ENCODE assay signal across 37 cellular contexts in genomic region chr2:6721395-6721794, GRCh38.
"Had no signal": no experiment of that assay in that cellular context is flagged by ENCODE, and none has a peak within 500 bp of the region (broad histone marks: within the 10 kb centered on the region; RNA-seq: fewer than 3 reads in every experiment).

No MANE protein-coding gene starts in this region.

- DNase-seq: activated effector memory CD4-positive, alpha-beta T cell treated with anti-CD3 and anti-CD28 coated beads, Interleukin-2, amount 50 U/mL, for 16 hours; activated effector memory CD4-positive, alpha-beta T cell treated with Interleukin-2 at 50 U/mL for 16 hours; activated gamma-delta T cell; activated gamma-delta T cell treated with Interleukin-2 at 50 U/mL for 16 hours; activated naive CD4-positive, alpha-beta T cell; activated naive CD4-positive, alpha-beta T cell treated with anti-CD3 and anti-CD28 coated beads for 36 hours; activated naive CD4-positive, alpha-beta T cell treated with anti-CD3 and anti-CD28 coated beads, Interleukin-2, amount 10 ng/mL, durations not matched to agents 7 days and 5 days; activated naive CD4-positive, alpha-beta T cell treated with anti-CD3 and anti-CD28 coated beads, Interleukin-2, amount 50 U/mL, for 16 hours; activated naive CD4-positive, alpha-beta T cell treated with Interleukin-2 at 50 U/mL for 16 hours; activated naive CD8-positive, alpha-beta T cell treated with anti-CD3 and anti-CD28 coated beads for 36 hours; activated naive CD8-positive, alpha-beta T cell treated with anti-CD3 and anti-CD28 coated beads, Interleukin-2, amount 10 ng/mL, durations not matched to agents 7 days and 5 days; activated naive CD8-positive, alpha-beta T cell treated with anti-CD3 and anti-CD28 coated beads, Interleukin-2, amount 50 U/mL, for 24 hours; activated T-cell treated with anti-CD3 and anti-CD28 coated beads, Interleukin-2, amount 50 U/mL, for 24 hours; activated T-cell treated with anti-CD3 and anti-CD28 coated beads, Interleukin-2, amount 50 U/mL, for 4 hours; activated T-cell treated with anti-CD3 and anti-CD28 coated beads, Interleukin-2, amount 50 U/mL, for 48 hours; activated T-cell treated with anti-CD3 and anti-CD28 coated beads, Interleukin-2, amount 50 U/mL, for 72 hours; adrenal gland; amniotic stem cell; amygdala; anterior cingulate cortex; aorta; body of pancreas; brain microvascular endothelial cell; caudate nucleus; central memory CD4-positive, alpha-beta T cell; cerebellar nuclear complex had no signal

- H3K36me3 Mint-ChIP-seq: activated naive CD4-positive, alpha-beta T cell treated with anti-CD3 and anti-CD28 coated beads, Interleukin-2, amount 10 ng/mL, durations not matched to agents 7 days and 5 days; activated naive CD4-positive, alpha-beta T cell treated with anti-CD3 and anti-CD28 coated beads, Interleukin-2, amount 50 U/mL, for 24 hours; activated naive CD4-positive, alpha-beta T cell treated with anti-CD3 and anti-CD28 coated beads, Interleukin-2, amount 50 U/mL, for 72 hours; activated naive CD8-positive, alpha-beta T cell; activated naive CD8-positive, alpha-beta T cell treated with anti-CD3 and anti-CD28 coated beads for 36 hours; activated naive CD8-positive, alpha-beta T cell treated with anti-CD3 and anti-CD28 coated beads, Interleukin-2, amount 10 ng/mL, durations not matched to agents 7 days and 5 days; brain had no signal

- H3K4me3 ChIP-seq: adrenal gland, ascending aorta, body of pancreas, breast epithelium, cardiac muscle cell had no signal

- H3K4me1 Mint-ChIP-seq: activated naive CD4-positive, alpha-beta T cell treated with anti-CD3 and anti-CD28 coated beads, Interleukin-2, amount 10 ng/mL, durations not matched to agents 7 days and 5 days; activated naive CD4-positive, alpha-beta T cell treated with anti-CD3 and anti-CD28 coated beads, Interleukin-2, amount 50 U/mL, for 24 hours; activated naive CD8-positive, alpha-beta T cell treated with anti-CD3 and anti-CD28 coated beads for 36 hours; activated naive CD8-positive, alpha-beta T cell treated with anti-CD3 and anti-CD28 coated beads, Interleukin-2, amount 10 ng/mL, durations not matched to agents 7 days and 5 days; activated naive CD8-positive, alpha-beta T cell treated with anti-CD3 and anti-CD28 coated beads, Interleukin-2, amount 50 U/mL, for 24 hours; activated T-helper 17 cell treated with anti-CD3 and anti-CD28 coated beads, Interleukin-2, amount 50 U/mL, for 72 hours; central memory CD8-positive, alpha-beta T cell had no signal

- H3K4me3 Mint-ChIP-seq: activated naive CD4-positive, alpha-beta T cell treated with anti-CD3 and anti-CD28 coated beads for 36 hours; activated naive CD4-positive, alpha-beta T cell treated with anti-CD3 and anti-CD28 coated beads, Interleukin-2, amount 10 ng/mL, durations not matched to agents 7 days and 5 days; activated naive CD4-positive, alpha-beta T cell treated with anti-CD3 and anti-CD28 coated beads, Interleukin-2, amount 50 U/mL, for 24 hours; activated naive CD8-positive, alpha-beta T cell; activated naive CD8-positive, alpha-beta T cell treated with anti-CD3 and anti-CD28 coated beads for 36 hours; activated naive CD8-positive, alpha-beta T cell treated with anti-CD3 and anti-CD28 coated beads, Interleukin-2, amount 10 ng/mL, durations not matched to agents 7 days and 5 days; activated naive CD8-positive, alpha-beta T cell treated with anti-CD3 and anti-CD28 coated beads, Interleukin-2, amount 50 U/mL, for 24 hours; activated T-cell treated with anti-CD3 and anti-CD28 coated beads, Interleukin-2, amount 50 U/mL, for 24 hours; activated T-cell treated with anti-CD3 and anti-CD28 coated beads, Interleukin-2, amount 50 U/mL, for 4 hours; activated T-cell treated with anti-CD3 and anti-CD28 coated beads, Interleukin-2, amount 50 U/mL, for 72 hours; activated T-helper 1 cell treated with anti-CD3 and anti-CD28 coated beads, Interleukin-12 subunit alpha, Interleukin-12 subunit beta, Interleukin-2, Interleukin-4 antibody, amounts not matched to agents 30 ng/mL and 10 ng/mL and 1 ng/mL, durations not matched to agents 14 hours and 24 hours and 36 hours; activated T-helper 17 cell treated with anti-CD3 and anti-CD28 coated beads, Interleukin-2, amount 50 U/mL, for 72 hours; brain; central memory CD8-positive, alpha-beta T cell had no signal

- H3K9me3 ChIP-seq: adrenal gland, ascending aorta, body of pancreas, breast epithelium had no signal

- ATAC-seq: activated naive CD4-positive, alpha-beta T cell treated with anti-CD3 and anti-CD28 coated beads, Interleukin-2, amount 50 U/mL, for 72 hours; activated naive CD8-positive, alpha-beta T cell treated with anti-CD3 and anti-CD28 coated beads, Interleukin-2, amount 50 U/mL, for 24 hours; activated T-cell treated with anti-CD3 and anti-CD28 coated beads, Interleukin-2, amount 50 U/mL, for 4 hours; activated T-cell treated with anti-CD3 and anti-CD28 coated beads, Interleukin-2, amount 50 U/mL, for 72 hours; activated T-helper 17 cell treated with anti-CD3 and anti-CD28 coated beads, Interleukin-2, amount 50 U/mL, for 72 hours; body of pancreas had no signal

- H3K9me3 Mint-ChIP-seq: activated naive CD4-positive, alpha-beta T cell treated with anti-CD3 and anti-CD28 coated beads for 36 hours; activated naive CD4-positive, alpha-beta T cell treated with anti-CD3 and anti-CD28 coated beads, Interleukin-2, amount 10 ng/mL, durations not matched to agents 7 days and 5 days; activated naive CD4-positive, alpha-beta T cell treated with anti-CD3 and anti-CD28 coated beads, Interleukin-2, amount 50 U/mL, for 24 hours; activated naive CD4-positive, alpha-beta T cell treated with anti-CD3 and anti-CD28 coated beads, Interleukin-2, amount 50 U/mL, for 72 hours; activated naive CD8-positive, alpha-beta T cell treated with anti-CD3 and anti-CD28 coated beads for 36 hours; activated naive CD8-positive, alpha-beta T cell treated with anti-CD3 and anti-CD28 coated beads, Interleukin-2, amount 10 ng/mL, durations not matched to agents 7 days and 5 days; activated naive CD8-positive, alpha-beta T cell treated with anti-CD3 and anti-CD28 coated beads, Interleukin-2, amount 50 U/mL, for 24 hours; activated T-cell treated with anti-CD3 and anti-CD28 coated beads, Interleukin-2, amount 50 U/mL, for 24 hours; activated T-cell treated with anti-CD3 and anti-CD28 coated beads, Interleukin-2, amount 50 U/mL, for 4 hours; activated T-cell treated with anti-CD3 and anti-CD28 coated beads, Interleukin-2, amount 50 U/mL, for 72 hours; activated T-helper 1 cell treated with anti-CD3 and anti-CD28 coated beads, Interleukin-12 subunit alpha, Interleukin-12 subunit beta, Interleukin-2, Interleukin-4 antibody, amounts not matched to agents 30 ng/mL and 10 ng/mL and 1 ng/mL, durations not matched to agents 14 hours and 24 hours and 36 hours; activated T-helper 17 cell treated with anti-CD3 and anti-CD28 coated beads, Interleukin-2, amount 50 U/mL, for 72 hours; activated T-helper 2 cell treated with anti-CD3 and anti-CD28 coated beads, Interferon-gamma antibody, Interleukin-2, Interleukin-4, amounts not matched to agents 10 μg/mL and 5 μg/mL and 100 μg/mL, durations not matched to agents 14 hours and 24 hours and 36 hours had no signal

- H3K4me1 ChIP-seq: adrenal gland, ascending aorta, body of pancreas, breast epithelium had no signal

- H3K27ac Mint-ChIP-seq: activated naive CD4-positive, alpha-beta T cell treated with anti-CD3 and anti-CD28 coated beads for 36 hours; activated naive CD4-positive, alpha-beta T cell treated with anti-CD3 and anti-CD28 coated beads, Interleukin-2, amount 10 ng/mL, durations not matched to agents 7 days and 5 days; activated naive CD4-positive, alpha-beta T cell treated with anti-CD3 and anti-CD28 coated beads, Interleukin-2, amount 50 U/mL, for 24 hours; activated naive CD4-positive, alpha-beta T cell treated with anti-CD3 and anti-CD28 coated beads, Interleukin-2, amount 50 U/mL, for 72 hours; activated naive CD8-positive, alpha-beta T cell; activated naive CD8-positive, alpha-beta T cell treated with anti-CD3 and anti-CD28 coated beads for 36 hours; activated naive CD8-positive, alpha-beta T cell treated with anti-CD3 and anti-CD28 coated beads, Interleukin-2, amount 10 ng/mL, durations not matched to agents 7 days and 5 days; activated naive CD8-positive, alpha-beta T cell treated with anti-CD3 and anti-CD28 coated beads, Interleukin-2, amount 50 U/mL, for 24 hours; activated T-cell treated with anti-CD3 and anti-CD28 coated beads, Interleukin-2, amount 50 U/mL, for 24 hours; activated T-cell treated with anti-CD3 and anti-CD28 coated beads, Interleukin-2, amount 50 U/mL, for 72 hours; activated T-helper 1 cell treated with anti-CD3 and anti-CD28 coated beads, Interleukin-12 subunit alpha, Interleukin-12 subunit beta, Interleukin-2, Interleukin-4 antibody, amounts not matched to agents 30 ng/mL and 10 ng/mL and 1 ng/mL, durations not matched to agents 14 hours and 24 hours and 36 hours; activated T-helper 17 cell treated with anti-CD3 and anti-CD28 coated beads, Interleukin-2, amount 50 U/mL, for 72 hours; activated T-helper 2 cell treated with anti-CD3 and anti-CD28 coated beads, Interferon-gamma antibody, Interleukin-2, Interleukin-4, amounts not matched to agents 10 μg/mL and 5 μg/mL and 100 μg/mL, durations not matched to agents 14 hours and 24 hours and 36 hours; brain had no signal

- H3K36me3 ChIP-seq: adrenal gland, ascending aorta, brain microvascular endothelial cell, breast epithelium, cardiac muscle cell had no signal

- H3K27ac ChIP-seq: adrenal gland, ascending aorta, body of pancreas, brain microvascular endothelial cell, breast epithelium, cardiac muscle cell had no signal

- H3K27me3 ChIP-seq: adrenal gland, ascending aorta, body of pancreas, brain microvascular endothelial cell, breast epithelium, cardiac muscle cell had no signal

- H3K27me3 Mint-ChIP-seq: activated naive CD4-positive, alpha-beta T cell treated with anti-CD3 and anti-CD28 coated beads, Interleukin-2, amount 10 ng/mL, durations not matched to agents 7 days and 5 days; brain had no signal
